Comparison of ENCODE assay signal across 8 cellular contexts in the genomic region with DNA sequence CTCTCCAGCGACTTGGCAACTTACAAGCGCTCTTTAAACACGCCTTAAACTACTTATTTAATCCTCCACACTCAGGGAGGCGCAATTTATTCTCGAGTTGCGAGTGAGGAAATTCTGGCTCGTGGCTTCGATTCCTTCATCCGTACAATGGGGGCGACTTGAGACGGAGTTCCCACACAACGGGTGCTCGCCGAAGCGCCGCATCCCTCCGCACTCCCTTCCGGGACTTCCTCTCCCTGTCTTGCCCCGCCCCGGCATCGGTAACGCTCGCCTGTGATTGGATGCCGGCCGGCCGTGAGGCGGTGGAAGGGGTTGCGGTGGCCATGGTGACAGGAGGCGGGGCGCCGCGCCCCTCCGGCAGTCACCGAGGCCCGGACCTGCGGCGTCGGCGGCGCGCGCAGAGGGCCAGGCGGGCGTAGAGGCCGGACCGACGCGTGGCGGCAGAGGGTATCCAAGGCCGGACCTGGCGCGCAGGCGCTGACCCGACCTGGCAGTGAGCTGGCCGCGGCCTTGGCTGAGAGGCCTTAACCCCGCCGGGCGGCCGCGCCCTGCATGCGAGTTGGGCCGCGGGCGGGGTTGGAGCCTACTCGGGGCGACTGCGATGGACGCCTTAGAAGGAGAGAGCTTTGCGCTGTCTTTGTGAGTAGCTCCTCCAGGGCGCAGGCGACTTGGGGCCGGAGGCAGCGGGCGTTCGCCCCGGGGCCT. TPM values are rescaled to one million over a fixed set of nuclear protein-coding genes. Genes with fewer than 3 reads are reported as not detected.
DNase-seq lines count a peak whose midpoint lies in the region; ATAC-seq lines count a peak whose summit lies in the region.

A gene (plus strand): TSS at position 493 of the 705 bp plus-strand sequence. CDS start 109 bp downstream, at position 602.

- peaks cover 27 to 47% (median 39%) of the 10 kb centered on the region in 11 experiments for H3K36me3 ChIP-seq in BLaER1 treated with 17β-estradiol and CSF1 and Interleukin-3, amounts not matched to agents 10 nM and 100 nM

- peak within 1 kb of the TSS; percentile 56 to 93 (median 78) for H3K27ac ChIP-seq in BLaER1 treated with 17β-estradiol and CSF1 and Interleukin-3, amounts not matched to agents 10 nM and 100 nM

- DNase-seq in NCI-H69 (lab: John Stamatoyannopoulos, UW) (peak; percentile 96), dedifferentiated amniotic fluid mesenchymal stem cell (ENCODE audit: extremely low spot score) (peak; percentile 95), left lobe of liver (ENCODE audit: low spot score) (peak; percentile 98)
- DNase-seq in activated CD4-positive, alpha-beta T cell treated with anti-CD3 and anti-CD28 coated beads, Interleukin-2, amount 50 U/mL, for 1 hour = peak; percentile 97
- DNase-seq in stimulated activated CD4-positive, alpha-beta T cell treated with anti-CD3 and anti-CD28 coated beads, Interleukin-2, amount 100 ng/mL, for 4 hours (ENCODE audit: low read depth) = peak; percentile 95

- H3K4me3 ChIP-seq in BLaER1 treated with 17β-estradiol and CSF1 and Interleukin-3, amounts not matched to agents 10 nM and 100 nM = peak within 1 kb of the TSS; percentile 66 to 88 (median 80)

- peak; percentile 92 for ATAC-seq in GM19324 (IDR thresholded peaks at IDR 0.05; ENCODE audit: low FRiP score, unreplicated experiment)
- ATAC-seq in HG03469 (IDR thresholded peaks at IDR 0.05; ENCODE audit: unreplicated experiment) = peak; percentile 81
- peak; percentile 94 for ATAC-seq in left lobe of liver

- peak within 1 kb of the TSS; percentile 80 to 96 (median 87) for H3K9ac ChIP-seq in BLaER1 treated with 17β-estradiol and CSF1 and Interleukin-3, amounts not matched to agents 10 nM and 100 nM

- H3K27me3 ChIP-seq in BLaER1 treated with 17β-estradiol and CSF1 and Interleukin-3, amounts not matched to agents 10 nM and 100 nM = no peaks in the 10 kb centered on the region

- H3K4me1 ChIP-seq in BLaER1 treated with 17β-estradiol and CSF1 and Interleukin-3, amounts not matched to agents 10 nM and 100 nM = peaks cover 16 to 39% (median 27%) of the 10 kb centered on the region in 10 experiments

- no peaks in the 10 kb centered on the region for H3K9me3 ChIP-seq in BLaER1 treated with 17β-estradiol and CSF1 and Interleukin-3, amounts not matched to agents 10 nM and 100 nM (replicated peaks in 1 of 11)

- no peaks in the 10 kb centered on the region for H4K20me1 ChIP-seq in BLaER1 treated with 17β-estradiol and CSF1 and Interleukin-3, amounts not matched to agents 10 nM and 100 nM

- peak within 1 kb of the TSS; percentile 79 to 98 (median 90) for H3K4me2 ChIP-seq in BLaER1 treated with 17β-estradiol and CSF1 and Interleukin-3, amounts not matched to agents 10 nM and 100 nM

RNA-seq across cellular contexts. Expression of the gene that starts here (rescaled TPM):
- 17.1 TPM for total RNA-seq in left lobe of liver

Comparison
In these comparisons a context has a peak if more than half of its experiments do, and no peak if none do; other contexts are left out.
1. Peak in every context shown above with its lines: DNase-seq, ATAC-seq, H3K4me3 ChIP-seq and H3K27ac ChIP-seq.